29 cellular contexts compared by ENCODE assay signal in the genomic region with DNA sequence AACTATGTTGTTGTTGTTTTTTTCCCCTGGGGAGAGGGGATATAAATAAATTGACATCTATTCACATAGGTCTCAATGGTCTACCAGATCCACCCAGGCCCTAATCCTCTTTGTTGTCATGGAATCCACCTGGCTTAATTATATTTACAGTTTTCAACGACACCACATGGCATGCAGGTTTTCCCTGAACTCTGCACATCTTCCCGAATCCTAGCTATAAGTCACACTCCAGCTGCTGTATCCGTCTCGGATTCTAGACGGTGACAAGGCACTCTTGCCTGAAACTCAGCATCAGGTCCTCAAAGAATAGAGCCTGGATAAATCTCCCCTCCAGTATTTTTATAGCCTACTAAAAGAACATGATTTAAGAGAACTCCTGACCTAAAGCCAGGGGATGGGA.
DNase-seq lines count a peak whose midpoint lies in the region; ATAC-seq, FAIRE-seq and TF ChIP-seq lines count a peak whose summit lies in the region.
"Had no signal": no experiment of that assay in that cellular context is flagged by ENCODE, and none has a peak within 500 bp of the region (broad histone marks: within the 10 kb centered on the region; RNA-seq: fewer than 3 reads in every experiment).

No MANE protein-coding gene starts in this region.

- intact Hi-C loops in mucosa of descending colon (cut with DNase I, micrococcal nuclease) = no loop called here
- intact Hi-C loops in thyroid gland (cut with DNase I) = no loop called here

- no peaks in the 10 kb centered on the region for H3K4me1 ChIP-seq in mucosa of descending colon (ENCODE audit: low read depth)
- H3K4me1 ChIP-seq in thyroid gland = no peaks in the 10 kb centered on the region

- WGBS in thyroid gland, 2 donors = 67 to 71% methylated on average over 5 of the region's 5 CpGs

- no peak for TF ChIP-seq CTCF in D721Med (IDR thresholded peaks at IDR 0.05; ENCODE audit: insufficient read depth, missing control alignments)
- no peak for TF ChIP-seq CTCF in WERI-Rb-1 (IDR thresholded peaks at IDR 0.05; ENCODE audit: low read depth, low read length)
- TF ChIP-seq CTCF in mucosa of descending colon (IDR thresholded peaks at IDR 0.05) = no peak
- no peak for TF ChIP-seq CTCF in thyroid gland (IDR thresholded peaks at IDR 0.05)

- H3K36me3 ChIP-seq in WERI-Rb-1 = no peaks in the 10 kb centered on the region
- no peaks in the 10 kb centered on the region for H3K36me3 ChIP-seq in mucosa of descending colon (ENCODE audit: low read depth)
- no peaks in the 10 kb centered on the region for H3K36me3 ChIP-seq in thyroid gland
- H3K36me3 ChIP-seq: BE2C had no signal

- H3K27me3 ChIP-seq in WERI-Rb-1 (ENCODE audit: insufficient read depth, low read depth, severe bottlenecking) = no peaks in the 10 kb centered on the region
- H3K27me3 ChIP-seq in thyroid gland = no peaks in the 10 kb centered on the region
- H3K27me3 ChIP-seq: BE2C had no signal

- H3K9me3 ChIP-seq in WERI-Rb-1 (ENCODE audit: severe bottlenecking) = no peaks in the 10 kb centered on the region
- no peaks in the 10 kb centered on the region for H3K9me3 ChIP-seq in mucosa of descending colon
- H3K9me3 ChIP-seq in thyroid gland = no peaks in the 10 kb centered on the region
- H3K9me3 ChIP-seq: BE2C had no signal

- DNase-seq in D721Med (ENCODE audit: insufficient read length, low spot score) (peak; percentile 17), NCI-H524 (lab: John Stamatoyannopoulos, UW) (peak; percentile 94 to 97), WERI-Rb-1 (peak; percentile 81), mucosa of descending colon (no peak), DMS79 (lab: John Stamatoyannopoulos, UW) (no peak), thyroid gland (no peak), amniotic stem cell (lab: John Stamatoyannopoulos, UW) (no peak)
- DNase-seq: ACHN; activated CD4-positive, alpha-beta T cell treated with anti-CD3 and anti-CD28 coated beads for 4 hours; activated gamma-delta T cell; activated naive CD8-positive, alpha-beta T cell treated with anti-CD3 and anti-CD28 coated beads, Interleukin-2, amount 10 ng/mL, durations not matched to agents 7 days and 5 days; activated T-cell treated with anti-CD3 and anti-CD28 coated beads, Interleukin-2, amount 50 U/mL, for 1 hour; BE2C; CD8-positive, alpha-beta memory T cell; effector CD8-positive, alpha-beta T cell; HFFc6; left ventricle myocardium superior; MV-4-11; NCI-H1436 treated with DMSO at 0.1 percent for 48 hours; NCI-H2107; nucleus accumbens; SIG-M5; stimulated activated CD4-positive, alpha-beta T cell treated with anti-CD3 and anti-CD28 coated beads, Interleukin-15, amount 100 ng/mL, for 24 hours; stimulated activated CD4-positive, alpha-beta T cell treated with anti-CD3 and anti-CD28 coated beads, Interleukin-4, amount 100 ng/mL, for 4 hours; SW 1271; trophoblast cell had no signal

- peak overlapping the region; percentile 64 for H3K27ac ChIP-seq in WERI-Rb-1
- H3K27ac ChIP-seq in thyroid gland = no peak overlapping the region
- H3K27ac ChIP-seq: coronary artery had no signal

- peak; percentile 96 for FAIRE-seq in D721Med (lab: Jason Lieb, UNC)
- FAIRE-seq: islet of Langerhans had no signal

- H3K4me3 ChIP-seq in WERI-Rb-1 (ENCODE audit: low read depth, low read length) (peak overlapping the region; percentile 31), mucosa of descending colon (no peak overlapping the region), thyroid gland (replicated peaks in 1 of 3) (no peak overlapping the region)
- H3K4me3 ChIP-seq: coronary artery had no signal

- peak; percentile 64 for ATAC-seq in mucosa of descending colon
- no peak for ATAC-seq in GM18873 (IDR thresholded peaks at IDR 0.05; ENCODE audit: low FRiP score, unreplicated experiment)
- ATAC-seq: left ventricle myocardium superior had no signal

- no peak for TF ChIP-seq POLR2A in thyroid gland (IDR thresholded peaks at IDR 0.05)

Comparison
In these comparisons a context has a peak if more than half of its experiments do, and no peak if none do; other contexts are left out.
1. DNase-seq: peak in D721Med (single experiment), NCI-H524 (2 of 2) and WERI-Rb-1 (single experiment); none in mucosa of descending colon (0 of 3), DMS79 (single experiment), thyroid gland (0 of 2) and amniotic stem cell (single experiment).